In genomic region chr7:39624935-39625694, GRCh38 we compare ENCODE assay signal across 8 cellular contexts. TPM values are rescaled to one million over a fixed set of nuclear protein-coding genes. Genes with fewer than 3 reads are reported as not detected.
DNase-seq lines count a peak whose midpoint lies in the region; ATAC-seq, FAIRE-seq and TF ChIP-seq lines count a peak whose summit lies in the region.

No MANE protein-coding gene starts in this region.

- peaks cover 44% of the 10 kb centered on the region for H4K20me1 ChIP-seq in astrocyte (ENCODE audit: insufficient read depth, low read length)

- TF ChIP-seq CTCF in AG09319 (IDR thresholded peaks at IDR 0.05; ENCODE audit: low read depth, low read length): no peak
- no peak for TF ChIP-seq CTCF in HEK293 (tag by site-specific recombination; IDR thresholded peaks at IDR 0.05)
- TF ChIP-seq CTCF in astrocyte (IDR thresholded peaks at IDR 0.05; ENCODE audit: insufficient read depth, low read depth, low read length): no peak
- no peak for TF ChIP-seq CTCF in right lobe of liver (IDR thresholded peaks at IDR 0.05)

- H3K4me3 ChIP-seq in HEK293 (ENCODE audit: low read depth, low read length) (peak overlapping the region; percentile 86), astrocyte (ENCODE audit: insufficient read depth, low read depth, low read length) (peak overlapping the region; percentile 82), right lobe of liver (peak overlapping the region in 2 of 3 donors; percentile 87)

- TF ChIP-seq POLR2A in right lobe of liver (IDR thresholded peaks at IDR 0.05): no peak

- H3K27me3 ChIP-seq in astrocyte (ENCODE audit: insufficient read depth, low read length) (no peaks in the 10 kb centered on the region), right lobe of liver (no peaks in the 10 kb centered on the region)

- no peaks in the 10 kb centered on the region for H3K27me3 Mint-ChIP-seq in astrocyte (ENCODE audit: low read depth, unreplicated experiment)

- peak overlapping the region; percentile 66 for H3K27ac Mint-ChIP-seq in astrocyte (ENCODE audit: unreplicated experiment)

- H3K4me2 ChIP-seq in astrocyte (ENCODE audit: low read length): peak overlapping the region; percentile 98

- H3K4me1 ChIP-seq in HEK293 (ENCODE audit: control insufficient read depth, insufficient read depth, low read length) (peaks cover 23% of the 10 kb centered on the region), astrocyte (ENCODE audit: insufficient read depth, low read length) (peaks cover 36% of the 10 kb centered on the region), right lobe of liver (peaks cover 0 to 12% (median 0%) of the 10 kb centered on the region in 4 donors)

- POLR2A ChIA-PET in HEK293 (lab: Yijun Ruan, JAX): interaction anchor here (0.8 to 1.0 kb wide), 3 partner anchors 36 to 426 kb away, joined by 3 read pairs; no protein-coding TSS in a partner anchor

- DNase-seq in AG09319 (ENCODE audit: extremely low read depth, low read depth) (peak; percentile 81), astrocyte (ENCODE audit: low read depth) (no peak), right lobe of liver (no peak), substantia nigra (lab: John Stamatoyannopoulos, UW) (no peak), urothelium cell line (ENCODE audit: low spot score) (no peak), activated gamma-delta T cell treated with Interleukin-2 at 50 U/mL for 16 hours (no peak)

- peaks cover 6% of the 10 kb centered on the region for H3K36me3 Mint-ChIP-seq in astrocyte (ENCODE audit: low read depth, unreplicated experiment)

- peak overlapping the region; percentile 96 for H3K9ac ChIP-seq in astrocyte (ENCODE audit: low read length)

- H3K79me2 ChIP-seq in astrocyte (ENCODE audit: insufficient read depth, low read length): peaks cover 81% of the 10 kb centered on the region

- no peak overlapping the region for H2AFZ ChIP-seq in astrocyte (ENCODE audit: low read depth, low read length)

- ATAC-seq in right lobe of liver (no peak), HG02885 (IDR thresholded peaks at IDR 0.05; ENCODE audit: poor library complexity, unreplicated experiment) (no peak)

- no peaks in the 10 kb centered on the region for H3K9me3 ChIP-seq in HEK293 (ENCODE audit: control insufficient read depth, insufficient read depth, low read depth, low read length)
- no peaks in the 10 kb centered on the region for H3K9me3 ChIP-seq in astrocyte (ENCODE audit: insufficient read depth, low read depth, low read length)
- no peaks in the 10 kb centered on the region for H3K9me3 ChIP-seq in right lobe of liver

- peak overlapping the region; percentile 99 for H3K4me3 Mint-ChIP-seq in astrocyte (ENCODE audit: unreplicated experiment)

- CTCF ChIA-PET in HEK293 (lab: Yijun Ruan, JAX): interaction anchor here (0.6 to 1.5 kb wide), 4 partner anchors 26 to 166 kb away, joined by 3 to 6 read pairs (median 3); no protein-coding TSS in a partner anchor

- H3K4me1 Mint-ChIP-seq in astrocyte (ENCODE audit: low read depth, unreplicated experiment): peaks cover 47% of the 10 kb centered on the region

- no peaks in the 10 kb centered on the region for H3K9me3 Mint-ChIP-seq in astrocyte (ENCODE audit: unreplicated experiment)

- intact Hi-C loops in right lobe of liver (cut with DNase I): no loop called here

- no peaks in the 10 kb centered on the region; a peak in 1 of 3 replicates for H3K36me3 ChIP-seq in HEK293 (ENCODE audit: control insufficient read depth in 2 of 2, insufficient read depth in 1 of 2, low read length in 2 of 2)
- no peaks in the 10 kb centered on the region for H3K36me3 ChIP-seq in astrocyte (ENCODE audit: insufficient read depth, low read length)
- no peaks in the 10 kb centered on the region for H3K36me3 ChIP-seq in right lobe of liver

- FAIRE-seq in astrocyte (lab: Jason Lieb, UNC) (no peak), urothelium cell line (lab: Jason Lieb, UNC) (no peak)

- WGBS in right lobe of liver (ENCODE audit: insufficient coverage, low coverage, low lambda C conversion rate, missing lambda C conversion rate): 33% methylated on average over 5 of the region's 5 CpGs

- no peak overlapping the region for H3K27ac ChIP-seq in HEK293 (ENCODE audit: extremely low read depth, low read depth, low read length)
- peak overlapping the region; percentile 94 for H3K27ac ChIP-seq in astrocyte (ENCODE audit: low read depth, low read length)
- H3K27ac ChIP-seq in right lobe of liver: peak overlapping the region in 1 of 3 donors; percentile 84
- H3K27ac ChIP-seq in substantia nigra (ENCODE audit: low read depth, low read length, poor library complexity, severe bottlenecking): no peak overlapping the region

TF ChIP-seq in HEK293, 187 proteins besides CTCF, POLR2A, EP300 and RAD21:
- TF ChIP-seq ZBTB17 (tag by site-specific recombination; IDR thresholded peaks at IDR 0.05): peak; percentile 40; the same call in 1 of the 2 replicates
- no peak for TF ChIP-seq HIC1 (tag by site-specific recombination; IDR thresholded peaks at IDR 0.05)
- TF ChIP-seq ZNF449 (tag by site-specific recombination; IDR thresholded peaks at IDR 0.05): peak; percentile 36; the same call in 1 of the 2 replicates
- TF ChIP-seq PRDM10 (tag by site-specific recombination; IDR thresholded peaks at IDR 0.05): peak; percentile 69
TF ChIP-seq in HEK293: peak in this region for 3.

RNA-seq across cellular contexts. Expression of gene RALA, which starts 1.7 kb away (rescaled TPM):
- total RNA-seq in astrocyte (68.6 and 70.2 TPM in 2 replicates), right lobe of liver (10 to 100 TPM in 5 of 6 experiments, 1 to 10 TPM in 1; 7.5 to 13.8 (median 12.4) TPM)

RNA-seq across cellular contexts. Expression of gene YAE1, which starts 58.9 kb away (rescaled TPM):
- total RNA-seq in astrocyte: 24.7 and 27.8 TPM in 2 replicates
- 10 to 100 TPM in 1 of 6 experiments, 1 to 10 TPM in 5; 5.4 to 11.2 (median 7.4) TPM for total RNA-seq in right lobe of liver
